ENCODE assay signal across 24 cellular contexts in genomic region chr2:215572341-215572848, GRCh38.
"Had no signal": no experiment of that assay in that cellular context is flagged by ENCODE, and none has a peak within 500 bp of the region (broad histone marks: within the 10 kb centered on the region; RNA-seq: fewer than 3 reads in every experiment).

No MANE protein-coding gene starts in this region.

- H3K4me3 ChIP-seq: body of pancreas, gastrocnemius medialis, heart right ventricle, ovary, psoas muscle, right atrium auricular region, suprapubic skin, tibial nerve had no signal

- FAIRE-seq: kidney, TTC549 had no signal

- H3K4me1 ChIP-seq: body of pancreas, gastrocnemius medialis, psoas muscle, suprapubic skin, tibial nerve had no signal

- H3K9me3 ChIP-seq: body of pancreas, gastrocnemius medialis, neutrophil, ovary, psoas muscle, right atrium auricular region, suprapubic skin, tibial nerve had no signal

- H3K27ac ChIP-seq: body of pancreas, gastrocnemius medialis, neutrophil, ovary, psoas muscle, right atrium auricular region, suprapubic skin, tibial nerve had no signal

- H3K27me3 ChIP-seq: body of pancreas, gastrocnemius medialis, heart right ventricle, neutrophil, ovary, right atrium auricular region, suprapubic skin, tibial nerve had no signal

- ATAC-seq: activated CD8-positive, alpha-beta T cell treated with anti-CD3 and anti-CD28 coated beads, Interleukin-2, amount 10 ng/mL, durations not matched to agents 7 days and 5 days; activated naive CD8-positive, alpha-beta T cell treated with anti-CD3 and anti-CD28 coated beads, Interleukin-2, amount 50 U/mL, for 24 hours; body of pancreas; esophagus mucosa; gastrocnemius medialis; natural killer cell treated with Interleukin-12 subunit alpha and Interleukin-12 subunit beta and Interleukin-15 and Interleukin-18, amount 100 ng/mL, for 72 hours; psoas muscle; stimulated activated effector memory CD8-positive, alpha-beta T cell treated with anti-CD3 and anti-CD28 coated beads, Interleukin-12 subunit alpha, Interleukin-12 subunit beta, amount 100 ng/mL, for 72 hours; stimulated activated naive CD8-positive, alpha-beta T cell treated with anti-CD3 and anti-CD28 coated beads, Interleukin-15, amount 100 ng/mL, for 72 hours had no signal

- H3K36me3 ChIP-seq: gastrocnemius medialis, heart right ventricle, neutrophil, ovary, right atrium auricular region, suprapubic skin, tibial nerve had no signal

- DNase-seq: activated CD4-positive, alpha-beta T cell treated with anti-CD3 and anti-CD28 coated beads for 1 hour; activated CD4-positive, alpha-beta T cell treated with anti-CD3 and anti-CD28 coated beads, Interleukin-2, amount 50 U/mL, for 1 hour; activated CD8-positive, alpha-beta T cell treated with anti-CD3 and anti-CD28 coated beads, Interleukin-2, amount 10 ng/mL, durations not matched to agents 7 days and 5 days; activated gamma-delta T cell; activated naive CD4-positive, alpha-beta T cell treated with anti-CD3 and anti-CD28 coated beads, Interleukin-2, amount 50 U/mL, for 16 hours; activated naive CD8-positive, alpha-beta T cell treated with anti-CD3 and anti-CD28 coated beads, Interleukin-2, amount 50 U/mL, for 24 hours; body of pancreas; effector memory CD4-positive, alpha-beta T cell; gastrocnemius medialis; heart right ventricle; kidney; ovary; psoas muscle; stimulated activated CD4-positive, alpha-beta T cell treated with anti-CD3 and anti-CD28 coated beads, Interleukin-1b, Interleukin-23, amount 100 ng/mL, for 48 hours; stimulated activated naive CD8-positive, alpha-beta T cell treated with anti-CD3 and anti-CD28 coated beads, Interleukin-15, amount 100 ng/mL, for 72 hours; T-helper 1 cell had no signal
